8 cellular contexts compared by ENCODE assay signal in genomic region chr7:90178592-90179279, GRCh38. TPM values are rescaled to one million over a fixed set of nuclear protein-coding genes. Genes with fewer than 3 reads are reported as not detected.
DNase-seq lines count a peak whose midpoint lies in the region; ATAC-seq and TF ChIP-seq lines count a peak whose summit lies in the region.

No MANE protein-coding gene starts in this region.

- no peaks in the 10 kb centered on the region for H3K9me3 ChIP-seq in thoracic aorta
- H3K9me3 ChIP-seq in uterus, result no peaks in the 10 kb centered on the region

- H3K4me1 ChIP-seq in thoracic aorta (ENCODE audit: control insufficient read depth in 1 of 2, low read depth in 2 of 2) (no peaks in the 10 kb centered on the region), uterus (no peaks in the 10 kb centered on the region)

- intact Hi-C loops in uterus (cut with DNase I; ENCODE audit: low total_unique reads), result no loop called here

- TF ChIP-seq POLR2A in uterus (IDR thresholded peaks at IDR 0.05), result no peak

- peak; percentile 88 to 91 for ATAC-seq in activated CD4-positive, CD25-positive, alpha-beta regulatory T cell treated with anti-CD3 and anti-CD28 coated beads, Interleukin-2, amount 50 U/mL, for 24 hours
- peak; percentile 90 for ATAC-seq in HG02642 (IDR thresholded peaks at IDR 0.05; ENCODE audit: poor library complexity, unreplicated experiment)
- peak; percentile 32 for ATAC-seq in thoracic aorta (ENCODE audit: insufficient number of reproducible peaks, low FRiP score, low read depth)

- no peak for DNase-seq in activated CD4-positive, CD25-positive, alpha-beta regulatory T cell treated with anti-CD3 and anti-CD28 coated beads, Interleukin-2, amount 50 U/mL, for 72 hours
- peak; percentile 14 for DNase-seq in NAMALWA (ENCODE audit: low spot score)
- DNase-seq in dermis blood vessel endothelial cell, result peak; percentile 79
- no peak for DNase-seq in thoracic aorta (ENCODE audit: low spot score)
- no peak for DNase-seq in uterus
- no peak for DNase-seq in NCI-H2029 treated with DMSO at 0.1 percent for 48 hours (lab: John Stamatoyannopoulos, UW)

- TF ChIP-seq CTCF in thoracic aorta (IDR thresholded peaks at IDR 0.05) (no peak), uterus (IDR thresholded peaks at IDR 0.05) (no peak)

- H3K4me3 ChIP-seq in thoracic aorta, result no peak overlapping the region
- H3K4me3 ChIP-seq in uterus, result no peak overlapping the region

- H3K27ac ChIP-seq in thoracic aorta, result no peak overlapping the region
- no peak overlapping the region for H3K27ac ChIP-seq in uterus

- H3K36me3 ChIP-seq in thoracic aorta, result no peaks in the 10 kb centered on the region
- H3K36me3 ChIP-seq in uterus, result no peaks in the 10 kb centered on the region

- H3K27me3 ChIP-seq in thoracic aorta (replicated peaks; ENCODE audit: insufficient read depth) (no peaks in the 10 kb centered on the region), uterus (no peaks in the 10 kb centered on the region)

RNA-seq across cellular contexts. Expression of gene STEAP1, which starts 24.5 kb away (rescaled TPM):
- total RNA-seq in dermis blood vessel endothelial cell, result 11.1 and 27.6 TPM in 2 replicates
- total RNA-seq in thoracic aorta, result 10 to 100 TPM; 15.6 to 26.5 TPM
- total RNA-seq in uterus, result 1 to 10 TPM in 3 of 4 donors, under 1 TPM in 1; 0.77 to 9.4 (median 6.2) TPM

RNA-seq across cellular contexts. Expression of gene STEAP2, which starts 32.8 kb away (rescaled TPM):
- total RNA-seq in dermis blood vessel endothelial cell, result 1.4 and 1.7 TPM in 2 replicates
- 10 to 100 TPM; 27.7 to 31.0 TPM for total RNA-seq in thoracic aorta
- 10 to 100 TPM; 18.0 to 48.2 (median 31.2) TPM for total RNA-seq in uterus

Comparison
In these comparisons a context has a peak if more than half of its experiments do, and no peak if none do; other contexts are left out.
1. ATAC-seq: peak in every context shown above with its lines; median percentile 90 in HG02642; 90 in activated CD4-positive, CD25-positive, alpha-beta regulatory T cell treated with anti-CD3 and anti-CD28 coated beads, Interleukin-2, amount 50 U/mL, for 24 hours; 32 in thoracic aorta.
2. DNase-seq: peak in NAMALWA (single experiment) and dermis blood vessel endothelial cell (single experiment); none in activated CD4-positive, CD25-positive, alpha-beta regulatory T cell treated with anti-CD3 and anti-CD28 coated beads, Interleukin-2, amount 50 U/mL, for 72 hours (single experiment), thoracic aorta (single experiment), uterus (0 of 2) and NCI-H2029 treated with DMSO at 0.1 percent for 48 hours (single experiment).